9 cellular contexts compared by ENCODE assay signal in genomic region chr11:65625628-65626342, GRCh38. TPM values are rescaled to one million over a fixed set of nuclear protein-coding genes. Genes with fewer than 3 reads are reported as not detected.
DNase-seq lines count a peak whose midpoint lies in the region; ATAC-seq and TF ChIP-seq lines count a peak whose summit lies in the region.
"Had no signal": no experiment of that assay in that cellular context is flagged by ENCODE, and none has a peak within 500 bp of the region (broad histone marks: within the 10 kb centered on the region; RNA-seq: fewer than 3 reads in every experiment).

No MANE protein-coding gene starts in this region.

- no peaks in the 10 kb centered on the region for H3K27me3 ChIP-seq in right atrium auricular region

- H3K4me1 ChIP-seq in right atrium auricular region: peaks cover 0 to 9% of the 10 kb centered on the region in 2 donors

- TF ChIP-seq CTCF in GM13976 (IDR thresholded peaks at IDR 0.05; ENCODE audit: borderline replicate concordance, control extremely low read depth, extremely low read depth, insufficient read depth, missing control alignments) (peak; percentile 78), right atrium auricular region (IDR thresholded peaks at IDR 0.05) (peak; percentile 20 to 75)

- peaks cover 79% of the 10 kb centered on the region for H3K36me3 ChIP-seq in right atrium auricular region

- H3K27ac ChIP-seq in angular gyrus (ENCODE audit: low read depth, low read length): peak overlapping the region; percentile 49
- no peak overlapping the region for H3K27ac ChIP-seq in right atrium auricular region
- H3K27ac ChIP-seq: epithelial cell of prostate had no signal

- in situ Hi-C loops in ACHN (cut with HindIII; ENCODE audit: low pct_ligation_motif_present, low pct_unique_long_range_greater_than_20kb, low sequenced_read_pairs): no loop called here
- in situ Hi-C loops in GM13976 (cut with MboI; ENCODE audit: low sequenced_read_pairs, unreplicated experiment): no loop called here

- no peak overlapping the region for H3K4me3 ChIP-seq in right atrium auricular region

- ATAC-seq in HG03521 (IDR thresholded peaks at IDR 0.05; ENCODE audit: unreplicated experiment): no peak
- no peak for ATAC-seq in HG03571 (IDR thresholded peaks at IDR 0.05; ENCODE audit: unreplicated experiment)

- H3K9me3 ChIP-seq in right atrium auricular region: no peaks in the 10 kb centered on the region

- DNase-seq in ACHN (peak; percentile 40), GM13976 (ENCODE audit: low spot score) (peak; percentile 85), RPMI7951 (ENCODE audit: low read depth) (peak; percentile 18), right atrium auricular region (ENCODE audit: low spot score) (no peak)
- DNase-seq in stimulated activated CD4-positive, alpha-beta T cell treated with anti-CD3 and anti-CD28 coated beads, Interleukin-12 subunit alpha, Interleukin-12 subunit beta, amount 100 ng/mL, for 4 hours: peak; percentile 35

RNA-seq across cellular contexts. Expression of gene PCNX3, which starts 10.2 kb away (rescaled TPM):
- 9.1 and 11.9 TPM in 2 replicates for total RNA-seq in RPMI7951 (2014; rRNA removed; shearing (Covaris generic))
- 10 to 100 TPM; 16.1 to 21.8 TPM for total RNA-seq in right atrium auricular region

RNA-seq across cellular contexts. Expression of gene MAP3K11, which starts 11.8 kb away (rescaled TPM):
- 11.8 and 24.2 TPM in 2 replicates for total RNA-seq in RPMI7951 (2014; rRNA removed; shearing (Covaris generic))
- 10 to 100 TPM; 21.1 to 30.5 TPM for total RNA-seq in right atrium auricular region

RNA-seq across cellular contexts. Expression of gene SIPA1, which starts 12.1 kb away (rescaled TPM):
- total RNA-seq in RPMI7951 (2014; rRNA removed; shearing (Covaris generic)): 16.7 and 21.2 TPM in 2 replicates
- 10 to 100 TPM; 14.5 to 29.6 TPM for total RNA-seq in right atrium auricular region

RNA-seq across cellular contexts. Expression of gene KCNK7, which starts 30.2 kb away (rescaled TPM):
- total RNA-seq in RPMI7951 (2014; rRNA removed; shearing (Covaris generic)): not detected in 2 replicates
- under 1 TPM in 1 of 2 donors, not detected in 1; 0.39 TPM for total RNA-seq in right atrium auricular region

RNA-seq across cellular contexts. Expression of gene RELA, which starts 36.9 kb away (rescaled TPM):
- 33.3 and 34.2 TPM in 2 replicates for total RNA-seq in RPMI7951 (2014; rRNA removed; shearing (Covaris generic))
- 10 to 100 TPM; 30.7 to 54.9 TPM for total RNA-seq in right atrium auricular region
